10 cellular contexts compared by ENCODE assay signal in the genomic region with DNA sequence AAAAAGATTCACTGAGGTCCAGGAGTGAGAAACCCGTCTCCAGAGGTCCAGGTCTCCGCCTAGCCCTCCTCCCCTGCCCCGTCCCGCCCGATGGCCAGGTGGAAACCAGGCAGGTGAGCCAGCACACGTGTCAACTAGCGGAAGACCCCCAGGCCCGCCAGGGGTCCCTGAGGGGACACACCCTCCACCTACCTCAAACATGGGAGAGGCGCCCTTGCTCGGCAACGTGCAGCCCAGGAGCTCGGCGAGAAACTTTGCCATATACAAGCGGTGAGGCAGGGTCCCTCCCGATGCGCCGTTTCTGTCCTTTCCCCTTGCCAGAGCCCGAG.
DNase-seq lines count a peak whose midpoint lies in the region; TF ChIP-seq lines count a peak whose summit lies in the region.
"Had no signal": no experiment of that assay in that cellular context is flagged by ENCODE, and none has a peak within 500 bp of the region (broad histone marks: within the 10 kb centered on the region; RNA-seq: fewer than 3 reads in every experiment).

No MANE protein-coding gene starts in this region.

- H3K4me1 Mint-ChIP-seq in chondrocyte (ENCODE audit: low read depth) = peaks cover 3% of the 10 kb centered on the region

- TF ChIP-seq CTCF in chondrocyte (IDR thresholded peaks at IDR 0.05) = no peak
- TF ChIP-seq CTCF in suprapubic skin (IDR thresholded peaks at IDR 0.05) = no peak

- peak overlapping the region; percentile 23 for H3K9ac ChIP-seq in mucosa of stomach (ENCODE audit: low read length)

- H3K9me3 ChIP-seq in mucosa of stomach (ENCODE audit: control insufficient read depth, low read length) (no peaks in the 10 kb centered on the region), suprapubic skin (no peaks in the 10 kb centered on the region)
- H3K9me3 ChIP-seq: adrenal gland had no signal

- H3K27ac ChIP-seq in suprapubic skin = no peak overlapping the region
- H3K27ac ChIP-seq: 22Rv1, adrenal gland had no signal

- DNase-seq in NCI-H1105 treated with DMSO at 0.1 percent for 48 hours (lab: John Stamatoyannopoulos, UW) (peak; percentile 45), NCI-H1105 (lab: John Stamatoyannopoulos, UW) (no peak), chondrocyte (ENCODE audit: low spot score) (no peak), suprapubic skin (ENCODE audit: low spot score in 2 of 2) (peak in 1 of 2 donors; percentile 57), NCI-H1436 (lab: John Stamatoyannopoulos, UW) (no peak)
- DNase-seq in stimulated activated naive CD4-positive, alpha-beta T cell (lab: John Stamatoyannopoulos, UW) = no peak
- DNase-seq in activated CD4-positive, alpha-beta T cell treated with anti-CD3 and anti-CD28 coated beads for 48 hours = no peak

- H3K4me3 Mint-ChIP-seq in chondrocyte (ENCODE audit: unreplicated experiment) = peak overlapping the region; percentile 45

- no peak for TF ChIP-seq POLR2A in suprapubic skin (IDR thresholded peaks at IDR 0.05)

- peaks cover 53% of the 10 kb centered on the region for H3K27me3 Mint-ChIP-seq in chondrocyte (ENCODE audit: low read depth)

- H3K36me3 ChIP-seq in mucosa of stomach (ENCODE audit: control insufficient read depth, insufficient read depth, low read length) (no peaks in the 10 kb centered on the region), suprapubic skin (no peaks in the 10 kb centered on the region)
- H3K36me3 ChIP-seq: adrenal gland had no signal

- H3K4me1 ChIP-seq in mucosa of stomach (ENCODE audit: control insufficient read depth, insufficient read depth, low read length) = peaks cover 14% of the 10 kb centered on the region
- H3K4me1 ChIP-seq in suprapubic skin = peaks cover 20% of the 10 kb centered on the region

- no peak overlapping the region for H3K27ac Mint-ChIP-seq in chondrocyte (ENCODE audit: unreplicated experiment)

- no peaks in the 10 kb centered on the region for H3K9me3 Mint-ChIP-seq in chondrocyte (ENCODE audit: low read depth)

- peak overlapping the region; percentile 21 for H3K4me3 ChIP-seq in mucosa of stomach (ENCODE audit: low read length)
- H3K4me3 ChIP-seq in suprapubic skin = peak overlapping the region; percentile 67

- H3K27me3 ChIP-seq in mucosa of stomach (ENCODE audit: control insufficient read depth, insufficient read depth, low read length) (peaks cover 11% of the 10 kb centered on the region), suprapubic skin (peaks cover 15% of the 10 kb centered on the region)

- no peaks in the 10 kb centered on the region for H3K36me3 Mint-ChIP-seq in chondrocyte (ENCODE audit: low read depth)

- TF ChIP-seq EP300 in suprapubic skin (IDR thresholded peaks at IDR 0.05) = no peak

- 0% methylated on average over 2 of the region's 18 CpGs for WGBS in suprapubic skin
